9 cellular contexts compared by ENCODE assay signal in genomic region chr2:207617011-207617671, GRCh38. TPM values are rescaled to one million over a fixed set of nuclear protein-coding genes. Genes with fewer than 3 reads are reported as not detected.
DNase-seq lines count a peak whose midpoint lies in the region; ATAC-seq lines count a peak whose summit lies in the region.
"Had no signal": no experiment of that assay in that cellular context is flagged by ENCODE, and none has a peak within 500 bp of the region (broad histone marks: within the 10 kb centered on the region; RNA-seq: fewer than 3 reads in every experiment).

No MANE protein-coding gene starts in this region.

- no peaks in the 10 kb centered on the region for H3K9me3 ChIP-seq in HUES48 (ENCODE audit: control insufficient read depth, insufficient read depth, low read length)
- H3K9me3 ChIP-seq: colonic mucosa had no signal

- H3K27me3 Mint-ChIP-seq in effector memory CD8-positive, alpha-beta T cell, result no peaks in the 10 kb centered on the region
- H3K27me3 Mint-ChIP-seq in activated T-cell treated with anti-CD3 and anti-CD28 coated beads, Interleukin-2, amount 50 U/mL, for 4 hours (ENCODE audit: low read depth), result no peaks in the 10 kb centered on the region

- no peak overlapping the region for H2BK15ac ChIP-seq in mesendoderm (replicated peaks; ENCODE audit: low read depth)

- H3K79me1 ChIP-seq in mesendoderm (ENCODE audit: low read length), result no peaks in the 10 kb centered on the region

- H3K9me3 Mint-ChIP-seq in effector memory CD8-positive, alpha-beta T cell, result no peaks in the 10 kb centered on the region
- no peaks in the 10 kb centered on the region for H3K9me3 Mint-ChIP-seq in activated T-cell treated with anti-CD3 and anti-CD28 coated beads, Interleukin-2, amount 50 U/mL, for 4 hours

- H3K4me1 Mint-ChIP-seq in effector memory CD8-positive, alpha-beta T cell (ENCODE audit: low read depth in 2 of 2), result peaks cover 8 to 10% of the 10 kb centered on the region in 2 donors
- peaks cover 25% of the 10 kb centered on the region for H3K4me1 Mint-ChIP-seq in activated T-cell treated with anti-CD3 and anti-CD28 coated beads, Interleukin-2, amount 50 U/mL, for 4 hours (ENCODE audit: low read depth)

- peak overlapping the region; percentile 46 for H3K27ac ChIP-seq in HUES48 (ENCODE audit: low read depth, low read length)
- H3K27ac ChIP-seq in mesendoderm (ENCODE audit: low read depth, low read length), result peak overlapping the region; percentile 23
- H3K27ac ChIP-seq: colonic mucosa had no signal

- H2BK5ac ChIP-seq in mesendoderm (ENCODE audit: low read length), result no peak overlapping the region

- peaks cover 7% of the 10 kb centered on the region; the same call in 1 of the 2 replicates for H3K4me1 ChIP-seq in HUES48 (ENCODE audit: control insufficient read depth, insufficient read depth, low read length)
- H3K4me1 ChIP-seq in mesendoderm (ENCODE audit: control insufficient read depth, low read depth, low read length), result no peaks in the 10 kb centered on the region
- H3K4me1 ChIP-seq: colonic mucosa had no signal

- no peak for ATAC-seq in effector memory CD8-positive, alpha-beta T cell (replicated peaks)
- no peak for ATAC-seq in GM19397 (IDR thresholded peaks at IDR 0.05; ENCODE audit: unreplicated experiment)
- ATAC-seq in activated T-cell treated with anti-CD3 and anti-CD28 coated beads, Interleukin-2, amount 50 U/mL, for 4 hours, result no peak

- H3K4me2 ChIP-seq in mesendoderm (ENCODE audit: low read length), result no peak overlapping the region

- H3K36me3 ChIP-seq in HUES48 (ENCODE audit: control insufficient read depth, insufficient read depth, low read length) (peaks cover 90% of the 10 kb centered on the region), mesendoderm (ENCODE audit: control insufficient read depth, insufficient read depth, low read length) (peaks cover 7% of the 10 kb centered on the region)
- H3K36me3 ChIP-seq: colonic mucosa had no signal

- no peak overlapping the region for H4K8ac ChIP-seq in mesendoderm (ENCODE audit: low read depth, low read length)

- H3K4ac ChIP-seq in mesendoderm (ENCODE audit: low read depth, low read length), result no peak overlapping the region

- H3K79me2 ChIP-seq in mesendoderm (ENCODE audit: control insufficient read depth, insufficient read depth, low read length), result no peaks in the 10 kb centered on the region

- H3K4me3 ChIP-seq in HUES48 (ENCODE audit: low read depth, low read length) (no peak overlapping the region), mesendoderm (ENCODE audit: low read length) (no peak overlapping the region)
- H3K4me3 ChIP-seq: colonic mucosa had no signal

- no CpG with 5 or more reads among the region's 6 CpGs for WGBS in mesendoderm (ENCODE audit: extremely low coverage, insufficient coverage, low lambda C conversion rate)

- peak overlapping the region; percentile 9 to 19 for H3K27ac Mint-ChIP-seq in effector memory CD8-positive, alpha-beta T cell

- DNase-seq in A172 (ENCODE audit: low spot score) (peak; percentile 89), mesendoderm (peak; percentile 78), COLO668 (lab: John Stamatoyannopoulos, UW; ENCODE audit: unreplicated experiment) (no peak), HUDEP-2 (lab: John Stamatoyannopoulos, UW; ENCODE audit: unreplicated experiment in 76 of 76) (no peak)
- no peak for DNase-seq in effector memory CD8-positive, alpha-beta T cell
- DNase-seq in activated T-cell treated with anti-CD3 and anti-CD28 coated beads, Interleukin-2, amount 50 U/mL, for 4 hours, result no peak
- DNase-seq: colonic mucosa had no signal

- H3K27me3 ChIP-seq in HUES48 (ENCODE audit: control insufficient read depth, insufficient read depth, low read length) (no peaks in the 10 kb centered on the region), mesendoderm (ENCODE audit: insufficient read depth, low read length, poor library complexity) (no peaks in the 10 kb centered on the region)
- H3K27me3 ChIP-seq: colonic mucosa had no signal

- H2AK5ac ChIP-seq in mesendoderm (ENCODE audit: low read length), result no peak overlapping the region

- no peak overlapping the region for H3K4me3 Mint-ChIP-seq in effector memory CD8-positive, alpha-beta T cell
- H3K4me3 Mint-ChIP-seq in activated T-cell treated with anti-CD3 and anti-CD28 coated beads, Interleukin-2, amount 50 U/mL, for 4 hours, result no peak overlapping the region

- H2BK120ac ChIP-seq in mesendoderm (ENCODE audit: low read depth, low read length), result no peak overlapping the region

- H3K23ac ChIP-seq in mesendoderm (ENCODE audit: low read length), result no peak overlapping the region

- no peak overlapping the region for H3K56ac ChIP-seq in mesendoderm (ENCODE audit: low read length)

- H4K5ac ChIP-seq in mesendoderm (ENCODE audit: low read length), result no peak overlapping the region

- H3K18ac ChIP-seq in mesendoderm (ENCODE audit: low read length), result no peak overlapping the region

- H3K9ac ChIP-seq in HUES48 (ENCODE audit: low read depth, low read length) (no peak overlapping the region), mesendoderm (ENCODE audit: low read length) (no peak overlapping the region)

- H3K36me3 Mint-ChIP-seq in effector memory CD8-positive, alpha-beta T cell (ENCODE audit: insufficient read depth), result peaks cover 25% of the 10 kb centered on the region
- H3K36me3 Mint-ChIP-seq in activated T-cell treated with anti-CD3 and anti-CD28 coated beads, Interleukin-2, amount 50 U/mL, for 4 hours (ENCODE audit: insufficient read depth), result peaks cover 44% of the 10 kb centered on the region

RNA-seq across cellular contexts. Expression of gene METTL21A, which starts 8.1 kb away (rescaled TPM):
- total RNA-seq in A172 (2014; rRNA removed; shearing (Covaris generic)), result 62.9 and 67.6 TPM in 2 replicates
- 49.6 TPM for polyA plus RNA-seq in mesendoderm (2013, experiment 1 of 2)
- 49.7 TPM for polyA plus RNA-seq in mesendoderm (2013, experiment 2 of 2)
- 10 to 100 TPM; 29.2 to 44.7 (median 35.8) TPM for total RNA-seq in activated T-cell treated with anti-CD3 and anti-CD28 coated beads, Interleukin-2, amount 50 U/mL, for 4 hours

Comparison
In these comparisons a context has a peak if more than half of its experiments do, and no peak if none do; other contexts are left out.
1. DNase-seq: peak in A172 (single experiment) and mesendoderm (single experiment); none in effector memory CD8-positive, alpha-beta T cell (0 of 3), COLO668 (single experiment), activated T-cell treated with anti-CD3 and anti-CD28 coated beads, Interleukin-2, amount 50 U/mL, for 4 hours (single experiment) and HUDEP-2 (0 of 76).